ENCODE assay signal across 12 cellular contexts in genomic region chr11:123690490-123690889, GRCh38. TPM values are rescaled to one million over a fixed set of nuclear protein-coding genes. Genes with fewer than 3 reads are reported as not detected.
DNase-seq lines count a peak whose midpoint lies in the region; ATAC-seq lines count a peak whose summit lies in the region.
"Had no signal": no experiment of that assay in that cellular context is flagged by ENCODE, and none has a peak within 500 bp of the region (broad histone marks: within the 10 kb centered on the region; RNA-seq: fewer than 3 reads in every experiment).

No MANE protein-coding gene starts in this region.

- DNase-seq in COLO829 (ENCODE audit: low spot score) (peak; percentile 62), HCEC 1CT (peak; percentile 47), astrocyte of the hippocampus (ENCODE audit: low read depth, low spot score) (peak; percentile 34), middle frontal gyrus (ENCODE audit: extremely low spot score, low spot score) (peak; percentile 43), right cardiac atrium (no peak)
- DNase-seq in naive thymus-derived CD8-positive, alpha-beta T cell, result no peak
- DNase-seq: Caco-2, NCI-H1092 treated with DMSO at 0.1 percent for 48 hours, NCI-H510A had no signal

- H3K27ac Mint-ChIP-seq in naive thymus-derived CD8-positive, alpha-beta T cell, result no peak overlapping the region

- no peaks in the 10 kb centered on the region for H3K27me3 ChIP-seq in right cardiac atrium (ENCODE audit: control insufficient read depth, insufficient read depth)
- H3K27me3 ChIP-seq: cardiac muscle cell had no signal

- WGBS in right cardiac atrium, result 74% methylated on average over 3 of the region's 3 CpGs

- H3K4me3 ChIP-seq in right cardiac atrium (ENCODE audit: low read length), result no peak overlapping the region
- H3K4me3 ChIP-seq: cardiac muscle cell, prostate gland had no signal

- H3K27ac ChIP-seq in right cardiac atrium (ENCODE audit: low read length), result no peak overlapping the region
- H3K27ac ChIP-seq: cardiac muscle cell, prostate gland had no signal

- H3K27me3 Mint-ChIP-seq in naive thymus-derived CD8-positive, alpha-beta T cell, result peaks cover 4 to 49% (median 6%) of the 10 kb centered on the region in 5 donors

- POLR2A ChIA-PET in naive thymus-derived CD8-positive, alpha-beta T cell (lab: Charles Lee), result no interaction called here

- intact Hi-C loops in right cardiac atrium (cut with DNase I), result no loop called here

- H3K9me3 Mint-ChIP-seq in naive thymus-derived CD8-positive, alpha-beta T cell, result no peaks in the 10 kb centered on the region

- no peak for ATAC-seq in naive thymus-derived CD8-positive, alpha-beta T cell
- ATAC-seq in right cardiac atrium (no peak), GM18868 (IDR thresholded peaks at IDR 0.05; ENCODE audit: unreplicated experiment) (no peak)

- peaks cover 0 to 4% (median 0%) of the 10 kb centered on the region in 3 donors for H3K36me3 Mint-ChIP-seq in naive thymus-derived CD8-positive, alpha-beta T cell

- no peaks in the 10 kb centered on the region for H3K9me3 ChIP-seq in right cardiac atrium (ENCODE audit: control insufficient read depth, low read length)
- H3K9me3 ChIP-seq: prostate gland had no signal

- no peaks in the 10 kb centered on the region for H3K4me1 Mint-ChIP-seq in naive thymus-derived CD8-positive, alpha-beta T cell

- no peaks in the 10 kb centered on the region for H3K4me1 ChIP-seq in right cardiac atrium (ENCODE audit: control insufficient read depth, insufficient read depth, low read length)
- H3K4me1 ChIP-seq: Caco-2, prostate gland had no signal

- H3K4me3 Mint-ChIP-seq in naive thymus-derived CD8-positive, alpha-beta T cell, result no peak overlapping the region

RNA-seq across cellular contexts. Expression of gene SCN3B, which starts 36.1 kb away (rescaled TPM):
- total RNA-seq in naive thymus-derived CD8-positive, alpha-beta T cell, result not detected
- not detected for polyA plus RNA-seq in naive thymus-derived CD8-positive, alpha-beta T cell
- under 1 TPM; 0.20 to 0.91 (median 0.57) TPM for total RNA-seq in right cardiac atrium
- polyA plus RNA-seq in right cardiac atrium, result 0.41 TPM

RNA-seq across cellular contexts. Expression of gene ZNF202, which starts 51.0 kb away (rescaled TPM):
- total RNA-seq in naive thymus-derived CD8-positive, alpha-beta T cell, result 10 to 100 TPM; 27.0 to 30.4 TPM
- 10 to 100 TPM in 1 of 3 donors, 1 to 10 TPM in 2; 5.3 to 13.2 (median 6.6) TPM for polyA plus RNA-seq in naive thymus-derived CD8-positive, alpha-beta T cell
- total RNA-seq in right cardiac atrium, result 1 to 10 TPM; 4.1 to 7.1 (median 5.4) TPM
- polyA plus RNA-seq in right cardiac atrium, result 2.5 TPM

Comparison
In these comparisons a context has a peak if more than half of its experiments do, and no peak if none do; other contexts are left out.
1. DNase-seq: peak in COLO829 (single experiment), HCEC 1CT (single experiment), astrocyte of the hippocampus (single experiment) and middle frontal gyrus (single experiment); none in naive thymus-derived CD8-positive, alpha-beta T cell (0 of 10) and right cardiac atrium (0 of 3).